In genomic region chr10:95290446-95290800, GRCh38 we compare ENCODE assay signal across 8 cellular contexts. TPM values are rescaled to one million over a fixed set of nuclear protein-coding genes. Genes with fewer than 3 reads are reported as not detected.
DNase-seq lines count a peak whose midpoint lies in the region; ATAC-seq and TF ChIP-seq lines count a peak whose summit lies in the region.

No MANE protein-coding gene starts in this region.

- peak overlapping the region; percentile 58 for H3K27ac Mint-ChIP-seq in T-helper 2 cell treated with Interferon-gamma antibody and Interleukin-4, amounts not matched to agents 5 μg/mL and 100 μg/mL, for 36 hours

- TF ChIP-seq CTCF in body of pancreas (IDR thresholded peaks at IDR 0.05) = no peak
- TF ChIP-seq CTCF in right lobe of liver (IDR thresholded peaks at IDR 0.05) = no peak
- TF ChIP-seq CTCF in uterus (IDR thresholded peaks at IDR 0.05) = no peak

- 0 to 1% methylated on average over 24 to 49 of the region's 49 CpGs for WGBS in body of pancreas, 2 donors
- WGBS in right lobe of liver (ENCODE audit: insufficient coverage, low coverage, low lambda C conversion rate, missing lambda C conversion rate) = 0% methylated on average over 13 of the region's 49 CpGs

- intact Hi-C loops in body of pancreas (cut with DNase I) (no loop called here), right lobe of liver (cut with DNase I) (no loop called here), uterus (cut with DNase I; ENCODE audit: low total_unique reads) (no loop called here)

- no peak for DNase-seq in T-helper 2 cell treated with Interferon-gamma antibody and Interleukin-4, amounts not matched to agents 5 μg/mL and 100 μg/mL, for 36 hours (ENCODE audit: low spot score)
- DNase-seq in T-helper 2 cell = no peak
- peak in 1 of 4 donors; percentile 38 for DNase-seq in body of pancreas
- peak in 2 of 3 donors; percentile 36 to 60 for DNase-seq in right lobe of liver
- no peak for DNase-seq in uterus
- no peak for DNase-seq in putamen (ENCODE audit: low spot score)

- H3K27me3 Mint-ChIP-seq in T-helper 2 cell treated with Interferon-gamma antibody and Interleukin-4, amounts not matched to agents 5 μg/mL and 100 μg/mL, for 36 hours (ENCODE audit: low read depth) = peaks cover 47% of the 10 kb centered on the region

- H3K9me3 ChIP-seq in body of pancreas = no peaks in the 10 kb centered on the region
- no peaks in the 10 kb centered on the region for H3K9me3 ChIP-seq in right lobe of liver
- H3K9me3 ChIP-seq in uterus = no peaks in the 10 kb centered on the region

- peaks cover 41% of the 10 kb centered on the region for H3K4me1 Mint-ChIP-seq in T-helper 2 cell treated with Interferon-gamma antibody and Interleukin-4, amounts not matched to agents 5 μg/mL and 100 μg/mL, for 36 hours (ENCODE audit: low read depth)

- H3K4me3 ChIP-seq in body of pancreas = peak overlapping the region; percentile 53 to 61
- H3K4me3 ChIP-seq in right lobe of liver = peak overlapping the region; percentile 81 to 92 (median 88)
- peak overlapping the region; percentile 79 to 83 for H3K4me3 ChIP-seq in uterus

- H3K27ac ChIP-seq in body of pancreas (peak overlapping the region; percentile 39 to 86 (median 86)), right lobe of liver (peak overlapping the region; percentile 90 to 97 (median 97)), uterus (peak overlapping the region; percentile 83 to 88)

- no peaks in the 10 kb centered on the region for H3K27me3 ChIP-seq in body of pancreas
- H3K27me3 ChIP-seq in right lobe of liver = no peaks in the 10 kb centered on the region
- no peaks in the 10 kb centered on the region for H3K27me3 ChIP-seq in uterus

- peaks cover 42% of the 10 kb centered on the region for H3K4me1 ChIP-seq in body of pancreas
- peaks cover 0 to 40% (median 10%) of the 10 kb centered on the region in 4 donors for H3K4me1 ChIP-seq in right lobe of liver
- peaks cover 0 to 3% of the 10 kb centered on the region in 2 donors for H3K4me1 ChIP-seq in uterus

- H3K36me3 ChIP-seq in body of pancreas (replicated peaks in 1 of 2; ENCODE audit: insufficient read depth in 1 of 2, low read depth in 2 of 2) (no peaks in the 10 kb centered on the region), right lobe of liver (no peaks in the 10 kb centered on the region), uterus (no peaks in the 10 kb centered on the region)

- peak overlapping the region; percentile 81 for H3K4me3 Mint-ChIP-seq in T-helper 2 cell treated with Interferon-gamma antibody and Interleukin-4, amounts not matched to agents 5 μg/mL and 100 μg/mL, for 36 hours

- no peak for TF ChIP-seq POLR2A in body of pancreas (IDR thresholded peaks at IDR 0.05)
- no peak for TF ChIP-seq POLR2A in right lobe of liver (IDR thresholded peaks at IDR 0.05)
- no peak for TF ChIP-seq POLR2A in uterus (IDR thresholded peaks at IDR 0.05)

- H3K36me3 Mint-ChIP-seq in T-helper 2 cell treated with Interferon-gamma antibody and Interleukin-4, amounts not matched to agents 5 μg/mL and 100 μg/mL, for 36 hours (ENCODE audit: low read depth) = no peaks in the 10 kb centered on the region

- peak; percentile 2 for ATAC-seq in HG03460 (IDR thresholded peaks at IDR 0.05; ENCODE audit: unreplicated experiment)
- ATAC-seq in body of pancreas = peak; percentile 54
- peak; percentile 10 to 61 (median 58) for ATAC-seq in right lobe of liver
- no peak for ATAC-seq in GM18502 (IDR thresholded peaks at IDR 0.05; ENCODE audit: poor library complexity, unreplicated experiment)

- H3K9me3 Mint-ChIP-seq in T-helper 2 cell treated with Interferon-gamma antibody and Interleukin-4, amounts not matched to agents 5 μg/mL and 100 μg/mL, for 36 hours = no peaks in the 10 kb centered on the region

RNA-seq across cellular contexts. Expression of gene PDLIM1, which starts 0.4 kb away (rescaled TPM):
- total RNA-seq in body of pancreas (10 to 100 TPM; 41.5 to 66.2 TPM), right lobe of liver (100 to 1,000 TPM in 1 of 6 experiments, 10 to 100 TPM in 5; 63.9 to 105 (median 82.1) TPM), uterus (100 to 1,000 TPM in 2 of 4 donors, 10 to 100 TPM in 2; 14.0 to 192 (median 86.7) TPM)

Comparison
In these comparisons a context has a peak if more than half of its experiments do, and no peak if none do; other contexts are left out.
1. DNase-seq: peak in right lobe of liver (2 of 3); none in T-helper 2 cell treated with Interferon-gamma antibody and Interleukin-4, amounts not matched to agents 5 μg/mL and 100 μg/mL, for 36 hours (single experiment), T-helper 2 cell (0 of 5), uterus (0 of 2) and putamen (single experiment).
2. Peak in every context shown above with its lines, with median percentiles within 50 percentile points of each other: H3K27ac ChIP-seq and H3K4me3 ChIP-seq.